Comparison of ENCODE assay signal across 18 cellular contexts in the genomic region with DNA sequence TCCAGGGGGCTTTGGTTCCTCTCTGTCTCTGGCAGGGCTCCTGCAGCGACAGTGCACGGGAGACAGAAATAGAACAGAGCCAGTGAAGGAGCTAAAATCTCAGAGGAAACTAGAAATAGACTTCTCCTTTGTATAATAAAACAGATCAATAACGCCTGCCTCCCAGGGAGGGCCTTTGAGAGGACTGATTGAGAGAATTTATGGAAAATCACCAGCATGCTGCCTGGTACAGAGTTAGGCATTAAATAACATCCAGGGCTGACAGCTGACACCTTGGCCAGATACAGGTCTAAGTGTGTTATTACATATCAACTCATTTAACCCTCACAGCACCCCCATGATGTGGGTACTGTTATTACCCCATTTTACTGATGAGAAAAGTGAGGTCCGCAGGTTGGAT. TPM values are rescaled to one million over a fixed set of nuclear protein-coding genes. Genes with fewer than 3 reads are reported as not detected.
A peak's percentile ranks its signal among the peaks of the same experiment; 100 is the strongest.
DNase-seq lines count a peak whose midpoint lies in the region; ATAC-seq lines count a peak whose summit lies in the region.
"Had no signal": no experiment of that assay in that cellular context is flagged by ENCODE, and none has a peak within 500 bp of the region (broad histone marks: within the 10 kb centered on the region; RNA-seq: fewer than 3 reads in every experiment).

No MANE protein-coding gene starts in this region.

- no peak overlapping the region for H3K27ac Mint-ChIP-seq in T-cell
- H3K27ac Mint-ChIP-seq: activated CD4-positive, alpha-beta T cell treated with anti-CD3 and anti-CD28 coated beads for 36 hours; nephron progenitor cell had no signal

- peaks cover 0 to 19% of the 10 kb centered on the region in 2 donors for H3K27me3 Mint-ChIP-seq in T-cell

- intact Hi-C loops in head of caudate nucleus (cut with DNase I) = no loop called here

- H3K9me3 Mint-ChIP-seq in T-cell = no peaks in the 10 kb centered on the region
- H3K9me3 Mint-ChIP-seq: HFFc6, nephron progenitor cell had no signal

- ATAC-seq in T-cell (replicated peaks in 1 of 4) = no peak
- ATAC-seq: activated CD4-positive, alpha-beta T cell treated with anti-CD3 and anti-CD28 coated beads for 36 hours had no signal

- POLR2A ChIA-PET in T-cell (lab: Charles Lee) = no interaction called here

- no peak overlapping the region for H3K4me3 Mint-ChIP-seq in T-cell
- H3K4me3 Mint-ChIP-seq: activated CD4-positive, alpha-beta T cell treated with anti-CD3 and anti-CD28 coated beads for 36 hours; nephron progenitor cell had no signal

- H3K36me3 Mint-ChIP-seq in T-cell = no peaks in the 10 kb centered on the region

- H3K4me1 Mint-ChIP-seq in T-cell = peaks cover 2 to 13% (median 3%) of the 10 kb centered on the region in 3 donors
- H3K4me1 Mint-ChIP-seq: activated CD4-positive, alpha-beta T cell treated with anti-CD3 and anti-CD28 coated beads for 36 hours had no signal

- H3K27ac ChIP-seq in caudate nucleus (ENCODE audit: low read depth, low read length) (peak overlapping the region; percentile 49), substantia nigra (ENCODE audit: low read depth, low read length, poor library complexity, severe bottlenecking) (peak overlapping the region; percentile 26)
- H3K27ac ChIP-seq: PC-9 had no signal

- CTCF ChIA-PET in T-cell (lab: Charles Lee) = no interaction called here

- peak; percentile 30 for DNase-seq in NCI-H2107 (lab: John Stamatoyannopoulos, UW)
- no peak for DNase-seq in caudate nucleus (lab: John Stamatoyannopoulos, UW)
- peak; percentile 3 for DNase-seq in mesenteric fat pad (ENCODE audit: low spot score)
- no peak for DNase-seq in substantia nigra (lab: John Stamatoyannopoulos, UW)
- no peak for DNase-seq in T-cell
- no peak for DNase-seq in head of caudate nucleus
- DNase-seq in NCI-H1694 (lab: John Stamatoyannopoulos, UW) = no peak
- DNase-seq: activated CD4-positive, alpha-beta T cell treated with anti-CD3 and anti-CD28 coated beads for 36 hours; activated CD8-positive, alpha-beta memory T cell treated with anti-CD3 and anti-CD28 coated beads, Interleukin-2, amount 50 U/mL, for 4 hours; activated gamma-delta T cell treated with Interleukin-2 at 50 U/mL for 16 hours; HFFc6; NCI-H1930; NCI-H748 treated with DMSO at 0.1 percent for 48 hours; nephron progenitor cell; PC-9; SK-N-SH; stimulated activated naive CD4-positive, alpha-beta T cell had no signal

RNA-seq across cellular contexts. Expression of gene MGLL, which starts 34.3 kb away (rescaled TPM):
- 301 TPM for total RNA-seq in mesenteric fat pad
- total RNA-seq in T-cell = 1 to 10 TPM in 4 of 5 donors, under 1 TPM in 1; 0.78 to 3.7 (median 1.8) TPM
- total RNA-seq: G401 had no signal

Comparison
In these comparisons a context has a peak if more than half of its experiments do, and no peak if none do; other contexts are left out.
1. DNase-seq: peak in NCI-H2107 (single experiment) and mesenteric fat pad (single experiment); none in caudate nucleus (0 of 61), substantia nigra (0 of 49), T-cell (0 of 34), head of caudate nucleus (0 of 42) and NCI-H1694 (single experiment).
2. RNA of gene MGLL, which starts 34.3 kb away (total RNA-seq): 301 TPM in mesenteric fat pad (single experiment); 0.78 to 3.7 TPM in T-cell; every median in the first group is over 10 times any median in the second.